In the genomic region with DNA sequence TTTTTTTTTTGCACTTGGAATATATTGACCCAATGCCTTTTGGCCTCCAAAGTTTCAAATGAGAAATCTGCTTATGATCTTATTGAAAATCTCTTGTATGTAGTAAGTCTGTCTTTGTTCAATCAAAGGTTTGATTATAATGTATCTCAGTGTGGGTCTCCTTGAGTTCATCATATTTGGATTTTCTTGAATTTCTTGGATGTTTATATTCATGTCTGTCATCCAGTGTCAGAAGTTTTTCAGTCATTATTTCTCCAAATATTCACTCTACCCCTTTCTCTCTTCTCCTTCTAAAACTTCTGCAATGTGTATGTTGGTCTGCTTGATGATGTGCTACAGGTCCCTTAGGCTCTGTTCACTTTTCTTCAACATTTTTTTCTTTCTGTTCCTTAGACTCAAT, we compare ENCODE assay signal across 24 cellular contexts.
"Had no signal": no experiment of that assay in that cellular context is flagged by ENCODE, and none has a peak within 500 bp of the region (broad histone marks: within the 10 kb centered on the region; RNA-seq: fewer than 3 reads in every experiment).

No MANE protein-coding gene starts in this region.

- DNase-seq: stimulated activated CD4-positive, alpha-beta T cell treated with anti-CD3 and anti-CD28 coated beads, Interleukin-2, amount 100 ng/mL, for 48 hours; stimulated activated CD4-positive, alpha-beta T cell treated with anti-CD3 and anti-CD28 coated beads, Interleukin-4, amount 100 ng/mL, for 1 hour; stimulated activated CD4-positive, alpha-beta T cell treated with anti-CD3 and anti-CD28 coated beads, Interleukin-4, amount 100 ng/mL, for 24 hours; stimulated activated CD4-positive, alpha-beta T cell treated with anti-CD3 and anti-CD28 coated beads, Interleukin-4, amount 100 ng/mL, for 4 hours; stimulated activated CD8-positive, alpha-beta memory T cell treated with anti-CD3 and anti-CD28 coated beads, Interleukin-4, amount 100 ng/mL, for 48 hours; stimulated activated naive B cell treated with anti-CD40 and anti-IgM and Interleukin-4, amounts not matched to agents 10 μg/mL and 1 μg/mL and 100 μg/mL, for 72 hours; stimulated activated naive CD4-positive, alpha-beta T cell; stimulated activated naive CD4-positive, alpha-beta T cell treated with Interleukin-2 at 50 U/mL for 16 hours; stimulated activated naive CD8-positive, alpha-beta T cell treated with anti-CD3 and anti-CD28 coated beads, Interleukin-15, amount 100 ng/mL, for 72 hours; stimulated activated naive CD8-positive, alpha-beta T cell treated with anti-CD3 and anti-CD28 coated beads, Interleukin-15, Interleukin-2, amounts not matched to agents 100 U/mL and 50 U/mL, for 24 hours; stomach; substantia nigra; testis; thyroid gland; tibial artery; transverse colon; trophoblast cell; upper lobe of left lung; upper lobe of right lung; uterus had no signal

- H3K36me3 ChIP-seq: stomach, suprapubic skin, thoracic aorta, thyroid gland, tibial artery, tibial nerve, transverse colon, upper lobe of left lung, upper lobe of right lung, vagina had no signal

- H3K27ac ChIP-seq: stomach, suprapubic skin, testis, thoracic aorta, thyroid gland, tibial artery, tibial nerve, transverse colon, upper lobe of left lung, upper lobe of right lung, uterus, vagina had no signal

- H3K4me3 ChIP-seq: stomach, suprapubic skin, testis, thoracic aorta, thyroid gland, tibial artery, tibial nerve, transverse colon, upper lobe of left lung, upper lobe of right lung, uterus, vagina had no signal

- H3K4me1 ChIP-seq: stomach, suprapubic skin, testis, thyroid gland, tibial artery, tibial nerve, transverse colon, upper lobe of left lung, upper lobe of right lung, uterus, vagina had no signal

- H3K9me3 ChIP-seq: stomach, suprapubic skin, thoracic aorta, thyroid gland, tibial artery, transverse colon, upper lobe of left lung, upper lobe of right lung, uterus, vagina had no signal
